Comparison of ENCODE assay signal across 17 cellular contexts in the genomic region with DNA sequence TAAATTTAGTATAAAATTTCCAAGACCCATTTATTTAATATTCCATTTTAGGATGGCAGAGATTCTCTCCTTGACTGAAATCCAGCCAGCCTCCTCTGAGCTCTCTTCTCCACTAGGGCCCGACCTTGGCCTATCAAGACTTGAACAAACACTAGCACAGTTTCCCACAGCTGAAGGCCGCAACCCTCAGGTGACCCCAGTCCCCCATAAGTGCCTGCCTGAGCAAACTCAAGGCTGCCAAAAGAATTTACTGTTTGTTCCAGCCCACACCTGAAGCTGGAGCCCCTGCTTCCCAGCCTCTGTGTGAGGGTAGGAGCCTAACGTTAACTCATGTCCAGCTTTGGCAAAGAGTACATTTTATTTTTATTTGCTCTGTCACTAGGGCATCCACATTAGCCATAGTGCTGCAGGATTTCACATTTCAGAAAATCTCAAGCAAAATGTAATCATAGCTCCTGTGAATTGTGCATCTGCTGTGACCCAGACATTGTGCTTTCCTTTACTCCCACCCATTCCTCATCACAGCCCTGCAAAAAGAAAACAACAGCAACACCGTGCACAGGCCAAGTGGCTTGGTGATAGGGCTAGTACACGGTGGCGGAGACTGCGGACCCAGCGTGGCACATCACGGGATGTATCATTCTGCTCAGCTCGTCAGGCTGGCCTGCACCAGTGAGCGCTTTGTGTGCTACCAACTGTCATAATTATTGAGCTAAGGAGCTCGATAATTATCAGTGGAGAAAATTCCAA.
A peak's percentile ranks its signal among the peaks of the same experiment; 100 is the strongest.
DNase-seq lines count a peak whose midpoint lies in the region; ATAC-seq, FAIRE-seq and TF ChIP-seq lines count a peak whose summit lies in the region.
"Had no signal": no experiment of that assay in that cellular context is flagged by ENCODE, and none has a peak within 500 bp of the region (broad histone marks: within the 10 kb centered on the region; RNA-seq: fewer than 3 reads in every experiment).

No MANE protein-coding gene starts in this region.

- H3K9ac ChIP-seq in HepG2 (ENCODE audit: insufficient read depth, low read depth, low read length): no peak overlapping the region
- H3K9ac ChIP-seq: BLaER1 had no signal

- TF ChIP-seq POLR2A in HepG2 (IDR thresholded peaks at IDR 0.05; ENCODE audit: insufficient read depth in 1 of 2, low read depth in 2 of 2, low read length in 2 of 2): no peak
- no peak for TF ChIP-seq POLR2A in right lobe of liver (IDR thresholded peaks at IDR 0.05)

- H3K9me3 ChIP-seq in HepG2 (ENCODE audit: low read length) (no peaks in the 10 kb centered on the region), right lobe of liver (no peaks in the 10 kb centered on the region), pancreas (no peaks in the 10 kb centered on the region), upper lobe of right lung (no peaks in the 10 kb centered on the region)
- H3K9me3 ChIP-seq: BLaER1, Caco-2, HAP-1 had no signal

- H3K27me3 ChIP-seq in HepG2 (ENCODE audit: control insufficient read depth in 1 of 2, insufficient read depth in 2 of 2, low read length in 2 of 2) (no peaks in the 10 kb centered on the region), right lobe of liver (no peaks in the 10 kb centered on the region), pancreas (no peaks in the 10 kb centered on the region), upper lobe of right lung (no peaks in the 10 kb centered on the region)
- H3K27me3 ChIP-seq: BLaER1 had no signal

- H2AFZ ChIP-seq in HepG2 (ENCODE audit: low read length): no peak overlapping the region

- ATAC-seq in HepG2 (peak; percentile 65), right lobe of liver (no peak), pancreas (peak in 3 of 4 donors; percentile 49 to 94 (median 79)), upper lobe of right lung (peak; percentile 67), GM18867 (IDR thresholded peaks at IDR 0.05; ENCODE audit: unreplicated experiment) (no peak), GM18498 (IDR thresholded peaks at IDR 0.05; ENCODE audit: unreplicated experiment) (no peak)

- TF ChIP-seq RAD21 in HepG2 (CRISPR knock-in tag; IDR thresholded peaks at IDR 0.05): no peak

- TF ChIP-seq EP300 in HepG2 (IDR thresholded peaks at IDR 0.05; ENCODE audit: low read depth in 2 of 2, low read length in 2 of 2) (no peak), HepG2 (CRISPR knock-in tag; IDR thresholded peaks at IDR 0.05; ENCODE audit: borderline replicate concordance) (no peak)

- no peak overlapping the region for H3K4me2 ChIP-seq in HepG2 (ENCODE audit: low read depth, low read length)
- H3K4me2 ChIP-seq: BLaER1 had no signal

- DNase-seq in HepG2 (ENCODE audit: low spot score): peak; percentile 11
- DNase-seq in right lobe of liver: no peak
- peak; percentile 78 for DNase-seq in left kidney (ENCODE audit: low read depth, low spot score)
- peak in 3 of 6 donors; percentile 15 to 62 (median 56) for DNase-seq in pancreas
- DNase-seq in upper lobe of right lung: peak; percentile 39
- no peak for DNase-seq in 8988T
- DNase-seq: AML-193; Caco-2; CD8-positive, alpha-beta memory T cell; GF-D8; GOT3 had no signal

- 0 out of 2 replicates have a peak, but pooled peaks cover 6% of the 10 kb centered on the region for H3K4me1 ChIP-seq in HepG2 (ENCODE audit: insufficient read depth, low read length)
- no peaks in the 10 kb centered on the region for H3K4me1 ChIP-seq in right lobe of liver
- peaks cover 0 to 4% (median 0%) of the 10 kb centered on the region in 3 donors for H3K4me1 ChIP-seq in pancreas
- no peaks in the 10 kb centered on the region for H3K4me1 ChIP-seq in upper lobe of right lung
- H3K4me1 ChIP-seq: BLaER1, Caco-2, HAP-1 had no signal

- in situ Hi-C loops in HepG2 (cut with HindIII; ENCODE audit: extremely low pct_ligation_motif_present, low pct_unique_long_range_greater_than_20kb): no loop called here

- H3K79me2 ChIP-seq in HepG2 (ENCODE audit: insufficient read depth, low read length): no peaks in the 10 kb centered on the region

- POLR2A ChIA-PET in HepG2 (lab: Yijun Ruan, JAX): no interaction called here

- TF ChIP-seq CTCF in HepG2 (CRISPR knock-in tag; IDR thresholded peaks at IDR 0.05) (no peak), right lobe of liver (IDR thresholded peaks at IDR 0.05) (no peak), pancreas (IDR thresholded peaks at IDR 0.05) (no peak), upper lobe of right lung (IDR thresholded peaks at IDR 0.05) (no peak)

- FAIRE-seq in HepG2 (lab: Jason Lieb, UNC): no peak
- FAIRE-seq in pancreas (lab: Jason Lieb, UNC): no peak
- FAIRE-seq: GM18507 had no signal

- BruUV-seq in HepG2 (replicated peaks; lab: Mats Ljungman, UMichigan): no TSS peak

- intact Hi-C loops in HepG2 (cut with micrococcal nuclease; ENCODE audit: unreplicated experiment): no loop called here
- intact Hi-C loops in right lobe of liver (cut with DNase I): no loop called here
- intact Hi-C loops in pancreas (cut with DNase I): no loop called here
- intact Hi-C loops in upper lobe of right lung (cut with DNase I): no loop called here

- H3K36me3 ChIP-seq in HepG2 (replicated peaks in 1 of 2; ENCODE audit: control insufficient read depth in 1 of 2, insufficient read depth in 2 of 2, low read length in 2 of 2): no peaks in the 10 kb centered on the region
- H3K36me3 ChIP-seq in right lobe of liver: no peaks in the 10 kb centered on the region
- H3K36me3 ChIP-seq in pancreas: no peaks in the 10 kb centered on the region
- H3K36me3 ChIP-seq in upper lobe of right lung: no peaks in the 10 kb centered on the region
- H3K36me3 ChIP-seq: BLaER1, HAP-1 had no signal

- H3K27ac ChIP-seq in HepG2 (ENCODE audit: extremely low read length, insufficient read depth, low read length): no peak overlapping the region
- H3K27ac ChIP-seq in right lobe of liver: no peak overlapping the region
- H3K27ac ChIP-seq in pancreas: no peak overlapping the region
- no peak overlapping the region for H3K27ac ChIP-seq in upper lobe of right lung
- H3K27ac ChIP-seq: 22Rv1, BLaER1 had no signal

- 41% methylated on average over 12 of the region's 12 CpGs for WGBS in HepG2 (ENCODE audit: low lambda C conversion rate)
- 18% methylated on average over 6 of the region's 12 CpGs for WGBS in right lobe of liver (ENCODE audit: insufficient coverage, low coverage, low lambda C conversion rate, missing lambda C conversion rate)
- 44 to 51% methylated on average over 12 of the region's 12 CpGs for WGBS in pancreas, 2 donors

- CTCF ChIA-PET in HepG2 (lab: Yijun Ruan, JAX; ENCODE audit: low intra/inter-chr PET ratio, low total read pairs): no interaction called here

- no peak overlapping the region for H3K4me3 ChIP-seq in HepG2 (replicated peaks in 1 of 3; ENCODE audit: insufficient read depth in 1 of 3, low read depth in 2 of 3, low read length in 3 of 3)
- no peak overlapping the region for H3K4me3 ChIP-seq in right lobe of liver
- no peak overlapping the region for H3K4me3 ChIP-seq in pancreas
- H3K4me3 ChIP-seq in upper lobe of right lung: no peak overlapping the region
- H3K4me3 ChIP-seq: BLaER1, HAP-1 had no signal

- H4K20me1 ChIP-seq in HepG2 (ENCODE audit: insufficient read depth, low read length): no peaks in the 10 kb centered on the region
- H4K20me1 ChIP-seq: BLaER1 had no signal

TF ChIP-seq in HepG2, 621 proteins besides CTCF, POLR2A, EP300 and RAD21:
- TF ChIP-seq HNRNPH1 (optimal IDR thresholded peaks at IDR 0.05; ENCODE audit: low read depth, low read length) (no peak), RARA (CRISPR knock-in tag; IDR thresholded peaks at IDR 0.05) (peak; percentile 50)

Comparison
In these comparisons a context has a peak if more than half of its experiments do, and no peak if none do; other contexts are left out.
1. ATAC-seq: peak in HepG2 (single experiment), pancreas (3 of 4) and upper lobe of right lung (single experiment); none in right lobe of liver (0 of 4), GM18867 (single experiment) and GM18498 (single experiment).
2. DNase-seq: peak in HepG2 (single experiment), left kidney (single experiment) and upper lobe of right lung (single experiment); none in right lobe of liver (0 of 3) and 8988T (single experiment).